In the genomic region with DNA sequence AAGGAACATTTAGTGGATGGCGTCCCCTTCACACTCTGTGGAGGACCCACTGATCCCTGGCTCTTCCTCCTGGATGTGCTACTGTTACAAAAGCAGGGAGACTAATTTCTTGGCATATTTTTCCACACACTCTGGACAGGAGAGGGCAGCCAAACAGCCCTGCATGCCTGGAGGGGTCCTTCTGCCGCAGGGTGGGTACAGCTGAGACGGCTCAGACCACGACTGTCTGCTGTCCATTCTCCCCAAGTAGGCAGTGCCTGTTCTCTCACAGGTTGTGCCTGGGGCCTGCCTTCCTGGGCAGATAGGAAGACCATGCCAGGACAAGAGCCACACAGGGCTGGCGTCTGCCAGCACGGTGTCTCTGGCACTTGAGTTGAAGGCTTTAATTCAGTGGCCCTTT, we compare ENCODE assay signal across 1 cellular context.
TF ChIP-seq lines count a peak whose summit lies in the region.

No MANE protein-coding gene starts in this region.

TF ChIP-seq in HEK293, 187 proteins besides CTCF, POLR2A, EP300 and RAD21 (continued from another document):
- TF ChIP-seq, protein P1, sequence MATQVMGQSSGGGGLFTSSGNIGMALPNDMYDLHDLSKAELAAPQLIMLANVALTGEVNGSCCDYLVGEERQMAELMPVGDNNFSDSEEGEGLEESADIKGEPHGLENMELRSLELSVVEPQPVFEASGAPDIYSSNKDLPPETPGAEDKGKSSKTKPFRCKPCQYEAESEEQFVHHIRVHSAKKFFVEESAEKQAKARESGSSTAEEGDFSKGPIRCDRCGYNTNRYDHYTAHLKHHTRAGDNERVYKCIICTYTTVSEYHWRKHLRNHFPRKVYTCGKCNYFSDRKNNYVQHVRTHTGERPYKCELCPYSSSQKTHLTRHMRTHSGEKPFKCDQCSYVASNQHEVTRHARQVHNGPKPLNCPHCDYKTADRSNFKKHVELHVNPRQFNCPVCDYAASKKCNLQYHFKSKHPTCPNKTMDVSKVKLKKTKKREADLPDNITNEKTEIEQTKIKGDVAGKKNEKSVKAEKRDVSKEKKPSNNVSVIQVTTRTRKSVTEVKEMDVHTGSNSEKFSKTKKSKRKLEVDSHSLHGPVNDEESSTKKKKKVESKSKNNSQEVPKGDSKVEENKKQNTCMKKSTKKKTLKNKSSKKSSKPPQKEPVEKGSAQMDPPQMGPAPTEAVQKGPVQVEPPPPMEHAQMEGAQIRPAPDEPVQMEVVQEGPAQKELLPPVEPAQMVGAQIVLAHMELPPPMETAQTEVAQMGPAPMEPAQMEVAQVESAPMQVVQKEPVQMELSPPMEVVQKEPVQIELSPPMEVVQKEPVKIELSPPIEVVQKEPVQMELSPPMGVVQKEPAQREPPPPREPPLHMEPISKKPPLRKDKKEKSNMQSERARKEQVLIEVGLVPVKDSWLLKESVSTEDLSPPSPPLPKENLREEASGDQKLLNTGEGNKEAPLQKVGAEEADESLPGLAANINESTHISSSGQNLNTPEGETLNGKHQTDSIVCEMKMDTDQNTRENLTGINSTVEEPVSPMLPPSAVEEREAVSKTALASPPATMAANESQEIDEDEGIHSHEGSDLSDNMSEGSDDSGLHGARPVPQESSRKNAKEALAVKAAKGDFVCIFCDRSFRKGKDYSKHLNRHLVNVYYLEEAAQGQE (tag by site-specific recombination; IDR thresholded peaks at IDR 0.05): no peak; the same call in 1 of the 2 replicates
- no peak for TF ChIP-seq ZNF76 (tag by site-specific recombination; IDR thresholded peaks at IDR 0.05; ENCODE audit: borderline replicate concordance, low read depth)
